Comparison of ENCODE assay signal across 30 cellular contexts in genomic region chr2:220882507-220882906, GRCh38.
"Had no signal": no experiment of that assay in that cellular context is flagged by ENCODE, and none has a peak within 500 bp of the region (broad histone marks: within the 10 kb centered on the region; RNA-seq: fewer than 3 reads in every experiment).

No MANE protein-coding gene starts in this region.

- H3K9me3 ChIP-seq: adrenal gland, ascending aorta, body of pancreas, breast epithelium had no signal

- H3K27ac ChIP-seq: adrenal gland, ascending aorta, body of pancreas, brain microvascular endothelial cell, breast epithelium, cardiac muscle cell had no signal

- H3K4me3 ChIP-seq: adrenal gland, ascending aorta, body of pancreas, breast epithelium, cardiac muscle cell had no signal

- H3K36me3 ChIP-seq: adrenal gland, ascending aorta, brain microvascular endothelial cell, breast epithelium, cardiac muscle cell had no signal

- DNase-seq: activated effector memory CD4-positive, alpha-beta T cell treated with anti-CD3 and anti-CD28 coated beads, Interleukin-2, amount 50 U/mL, for 16 hours; activated effector memory CD4-positive, alpha-beta T cell treated with Interleukin-2 at 50 U/mL for 16 hours; activated gamma-delta T cell; activated gamma-delta T cell treated with Interleukin-2 at 50 U/mL for 16 hours; activated naive CD4-positive, alpha-beta T cell; activated naive CD4-positive, alpha-beta T cell treated with anti-CD3 and anti-CD28 coated beads for 36 hours; activated naive CD4-positive, alpha-beta T cell treated with anti-CD3 and anti-CD28 coated beads, Interleukin-2, amount 10 ng/mL, durations not matched to agents 7 days and 5 days; activated naive CD4-positive, alpha-beta T cell treated with anti-CD3 and anti-CD28 coated beads, Interleukin-2, amount 50 U/mL, for 16 hours; activated naive CD4-positive, alpha-beta T cell treated with Interleukin-2 at 50 U/mL for 16 hours; activated naive CD8-positive, alpha-beta T cell treated with anti-CD3 and anti-CD28 coated beads for 36 hours; activated naive CD8-positive, alpha-beta T cell treated with anti-CD3 and anti-CD28 coated beads, Interleukin-2, amount 10 ng/mL, durations not matched to agents 7 days and 5 days; activated naive CD8-positive, alpha-beta T cell treated with anti-CD3 and anti-CD28 coated beads, Interleukin-2, amount 50 U/mL, for 24 hours; activated T-cell treated with anti-CD3 and anti-CD28 coated beads, Interleukin-2, amount 50 U/mL, for 1 hour; activated T-cell treated with anti-CD3 and anti-CD28 coated beads, Interleukin-2, amount 50 U/mL, for 24 hours; activated T-cell treated with anti-CD3 and anti-CD28 coated beads, Interleukin-2, amount 50 U/mL, for 4 hours; activated T-cell treated with anti-CD3 and anti-CD28 coated beads, Interleukin-2, amount 50 U/mL, for 48 hours; activated T-cell treated with anti-CD3 and anti-CD28 coated beads, Interleukin-2, amount 50 U/mL, for 72 hours; adrenal gland; amniotic stem cell; amygdala; anterior cingulate cortex; aorta; body of pancreas; brain microvascular endothelial cell; caudate nucleus; central memory CD4-positive, alpha-beta T cell; cerebellar nuclear complex had no signal

- H3K4me1 ChIP-seq: adrenal gland, ascending aorta, body of pancreas, breast epithelium had no signal
